ENCODE assay signal across 3 cellular contexts in genomic region chr22:27024982-27025381, GRCh38.
TF ChIP-seq lines count a peak whose summit lies in the region.

No MANE protein-coding gene starts in this region.

TF ChIP-seq in HepG2, 621 proteins besides CTCF, POLR2A, EP300 and RAD21:
- TF ChIP-seq ZNF337 (CRISPR knock-in tag; IDR thresholded peaks at IDR 0.05; ENCODE audit: borderline replicate concordance, low read depth) (no peak), ZNF253 (CRISPR knock-in tag; IDR thresholded peaks at IDR 0.05; ENCODE audit: borderline replicate concordance) (no peak), MAFK (conservative IDR thresholded peaks at IDR 0.05 in 1 of 2, IDR thresholded peaks at IDR 0.05 in 1 of 2; ENCODE audit: low read length in 2 of 2) (peak; percentile 12 to 60; a peak in 2 of 4 replicates), ZMYM2 (CRISPR knock-in tag; IDR thresholded peaks at IDR 0.05) (no peak), FOXP1 (IDR thresholded peaks at IDR 0.05) (no peak), FOXP1 (CRISPR knock-in tag; IDR thresholded peaks at IDR 0.05) (no peak), ESRRA (CRISPR knock-in tag; IDR thresholded peaks at IDR 0.05; ENCODE audit: low read depth) (no peak)

TF ChIP-seq in WTC11, 78 proteins besides CTCF, POLR2A, EP300 and RAD21:
- TF ChIP-seq E2F5 (CRISPR knock-in tag; IDR thresholded peaks at IDR 0.05): no peak
- no peak for TF ChIP-seq TEAD4 (CRISPR knock-in tag; IDR thresholded peaks at IDR 0.05)
- no peak for TF ChIP-seq AFF4 (CRISPR knock-in tag; IDR thresholded peaks at IDR 0.05; ENCODE audit: borderline replicate concordance)
- no peak for TF ChIP-seq CREB1 (CRISPR knock-in tag; IDR thresholded peaks at IDR 0.05)
- no peak for TF ChIP-seq ESRRA (CRISPR knock-in tag; IDR thresholded peaks at IDR 0.05; ENCODE audit: borderline replicate concordance)
- no peak for TF ChIP-seq MXD4 (CRISPR knock-in tag; IDR thresholded peaks at IDR 0.05; ENCODE audit: borderline replicate concordance)
- no peak for TF ChIP-seq ZNF512 (CRISPR knock-in tag; IDR thresholded peaks at IDR 0.05; ENCODE audit: borderline replicate concordance)
- no peak for TF ChIP-seq CREM (CRISPR knock-in tag; IDR thresholded peaks at IDR 0.05)
- TF ChIP-seq CDX4 (CRISPR knock-in tag; IDR thresholded peaks at IDR 0.05; ENCODE audit: borderline replicate concordance): no peak
- no peak for TF ChIP-seq ZNF317 (CRISPR knock-in tag; IDR thresholded peaks at IDR 0.05; ENCODE audit: borderline replicate concordance, low read depth)
- no peak for TF ChIP-seq PREB (CRISPR knock-in tag; IDR thresholded peaks at IDR 0.05; ENCODE audit: borderline replicate concordance)
- TF ChIP-seq USF2 (CRISPR knock-in tag; IDR thresholded peaks at IDR 0.05): no peak
- no peak for TF ChIP-seq ATF3 (CRISPR knock-in tag; conservative IDR thresholded peaks at IDR 0.05)
- no peak for TF ChIP-seq NR1H2 (CRISPR knock-in tag; IDR thresholded peaks at IDR 0.05)
- TF ChIP-seq MYBL2 (CRISPR knock-in tag; IDR thresholded peaks at IDR 0.05): no peak
- TF ChIP-seq ZNF416 (CRISPR knock-in tag; IDR thresholded peaks at IDR 0.05): no peak

TF ChIP-seq in H1, 55 proteins besides CTCF, POLR2A, EP300 and RAD21:
- TF ChIP-seq ATF3 (IDR thresholded peaks at IDR 0.05; ENCODE audit: insufficient read depth, low read depth, low read length) (no peak), POU5F1 (IDR thresholded peaks at IDR 0.05; ENCODE audit: low read depth, low read length) (no peak), YY1 (IDR thresholded peaks at IDR 0.05; ENCODE audit: low read depth, low read length) (0 out of 2 replicates have a peak, but pooled peaks have one; percentile 11), SIN3A (conservative IDR thresholded peaks at IDR 0.05 in 1 of 2, IDR thresholded peaks at IDR 0.05 in 1 of 2; ENCODE audit: low read depth in 1 of 2, low read length in 2 of 2) (no peak), SIX5 (IDR thresholded peaks at IDR 0.05; ENCODE audit: low read depth, low read length) (no peak), MAFK (IDR thresholded peaks at IDR 0.05; ENCODE audit: low read depth, low read length) (peak; percentile 90)
TF ChIP-seq in H1: peak in this region for 2.
